ENCODE assay signal across 5 cellular contexts in the genomic region with DNA sequence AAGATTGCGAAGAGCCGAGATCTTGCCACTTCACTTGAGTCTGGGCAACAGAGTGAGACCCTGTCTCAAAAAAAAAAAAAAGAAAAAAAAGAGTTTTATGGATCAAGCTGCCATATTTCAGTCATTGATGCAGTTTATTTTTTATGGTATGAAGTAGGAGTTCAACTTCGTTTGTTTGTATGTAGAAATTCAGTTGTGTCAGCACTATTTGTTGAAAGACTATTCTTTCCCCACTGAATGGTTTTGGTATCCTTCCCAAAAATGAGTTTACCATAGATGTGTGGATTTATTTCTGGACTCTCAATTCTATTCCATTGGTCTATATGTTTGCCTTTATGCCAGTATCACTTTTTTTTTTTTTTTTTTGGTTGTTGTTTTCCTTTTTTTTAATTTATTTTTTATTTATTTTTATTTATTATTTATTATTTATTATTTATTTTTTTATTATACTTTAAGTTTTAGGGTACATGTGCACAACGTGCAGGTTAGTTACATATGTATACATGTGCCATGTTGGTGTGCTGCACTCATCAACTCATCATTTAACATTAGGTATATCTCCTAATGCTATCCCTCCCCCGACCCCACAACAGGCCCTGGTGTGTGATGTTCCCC. TPM values are rescaled to one million over a fixed set of nuclear protein-coding genes. Genes with fewer than 3 reads are reported as not detected.
DNase-seq lines count a peak whose midpoint lies in the region; ATAC-seq, FAIRE-seq and TF ChIP-seq lines count a peak whose summit lies in the region.
"Not testable (repeated sequence)": the region's sequence is repeated elsewhere in the genome, so short reads cannot be mapped to it uniquely, and the experiment has no call there.

No MANE protein-coding gene starts in this region.

- not testable (repeated sequence) for TF ChIP-seq CTCF in A549 (IDR thresholded peaks at IDR 0.05); WTC11 (IDR thresholded peaks at IDR 0.05); progenitor cell of endocrine pancreas (IDR thresholded peaks at IDR 0.05; ENCODE audit: unreplicated experiment)

- H3K27ac Mint-ChIP-seq in WTC11: not testable (repeated sequence)
- peak overlapping the region; percentile 18 for H3K27ac Mint-ChIP-seq in central memory CD8-positive, alpha-beta T cell (ENCODE audit: low read depth)
- peak overlapping the region; percentile 84 for H3K27ac Mint-ChIP-seq in progenitor cell of endocrine pancreas

- WGBS in A549 (ENCODE audit: missing lambda C conversion rate): 76% methylated on average over 5 of the region's 5 CpGs

- TF ChIP-seq POLR2A in A549 (IDR thresholded peaks at IDR 0.05; ENCODE audit: low read length): not testable (repeated sequence)

- H3K9me3 ChIP-seq in A549: not testable (repeated sequence)

- H3K4me3 ChIP-seq in A549: not testable (repeated sequence)

- H3K4me2 ChIP-seq in A549: not testable (repeated sequence)

- not testable (repeated sequence) for DNase-seq in A549 (ENCODE audit: low read depth in 1 of 2, low spot score in 1 of 2); WTC11 (ENCODE audit: low spot score); central memory CD8-positive, alpha-beta T cell (ENCODE audit: low spot score in 2 of 2); frontal cortex (ENCODE audit: low spot score in 2 of 2); progenitor cell of endocrine pancreas (ENCODE audit: low spot score, unreplicated experiment)

- peaks cover 28% of the 10 kb centered on the region for H3K9me3 Mint-ChIP-seq in WTC11
- not testable (repeated sequence) for H3K9me3 Mint-ChIP-seq in central memory CD8-positive, alpha-beta T cell; progenitor cell of endocrine pancreas (ENCODE audit: low read depth)

- not testable (repeated sequence) for H3K4me3 Mint-ChIP-seq in WTC11; central memory CD8-positive, alpha-beta T cell; progenitor cell of endocrine pancreas (ENCODE audit: low read depth)

- H3K36me3 Mint-ChIP-seq in WTC11 (peaks cover 49% of the 10 kb centered on the region), progenitor cell of endocrine pancreas (ENCODE audit: insufficient read depth) (peaks cover 54% of the 10 kb centered on the region)
- peaks cover 36% of the 10 kb centered on the region for H3K36me3 Mint-ChIP-seq in central memory CD8-positive, alpha-beta T cell (ENCODE audit: insufficient read depth)

- not testable (repeated sequence) for H3K27ac ChIP-seq in A549

- H3K4me1 ChIP-seq in A549: not testable (repeated sequence)

- not testable (repeated sequence) for TF ChIP-seq EP300 in A549 (IDR thresholded peaks at IDR 0.05)

- H3K27me3 Mint-ChIP-seq in WTC11 (ENCODE audit: low read depth); central memory CD8-positive, alpha-beta T cell; progenitor cell of endocrine pancreas: not testable (repeated sequence)

- not testable (repeated sequence) for ATAC-seq in A549; WTC11; central memory CD8-positive, alpha-beta T cell (replicated peaks; ENCODE audit: extremely low read depth, poor library complexity, severe bottlenecking)

- FAIRE-seq in A549 (lab: Jason Lieb, UNC): not testable (repeated sequence)
- FAIRE-seq in frontal cortex (lab: Jason Lieb, UNC): peak; percentile 3

- POLR2A ChIA-PET in A549 (lab: Yijun Ruan, JAX); WTC11 (lab: Charles Lee): not testable (repeated sequence)

- CTCF ChIA-PET in A549 (lab: Yijun Ruan, JAX); WTC11 (lab: Charles Lee): not testable (repeated sequence)

- H3K4me1 Mint-ChIP-seq in WTC11; central memory CD8-positive, alpha-beta T cell; progenitor cell of endocrine pancreas (ENCODE audit: low read depth): not testable (repeated sequence)

- not testable (repeated sequence) for TF ChIP-seq RAD21 in A549 (conservative IDR thresholded peaks at IDR 0.05 in 1 of 2, IDR thresholded peaks at IDR 0.05 in 1 of 2)

TF ChIP-seq in A549, 52 proteins besides CTCF, POLR2A, EP300 and RAD21:
- peak; percentile 93 for TF ChIP-seq MAFK (IDR thresholded peaks at IDR 0.05; ENCODE audit: partially characterized antibody)

TF ChIP-seq in WTC11, 78 proteins besides CTCF, POLR2A, EP300 and RAD21:
- peak; percentile 93 for TF ChIP-seq HMGA2 (CRISPR knock-in tag; IDR thresholded peaks at IDR 0.05)

RNA-seq across cellular contexts. Expression of gene GOSR1, which starts 18.3 kb away (rescaled TPM):
- polyA plus RNA-seq in A549 (2011; rRNA removed) (46.1 and 49.6 TPM in 2 replicates), A549 (2017; fragmentation: RNase III; extraction: RNeasy Plus Mini Kit Qiagen cat#74134 plus additional on column Dnase treatment) (45.1 to 55.4 TPM (median 48.8 TPM) in 3 replicates)
- 10.9 and 14.3 TPM in 2 replicates for polyA plus RNA-seq in A549 (2012; cell fraction: cytosol; rRNA removed)
- 15.4 and 17.7 TPM in 2 replicates for polyA plus RNA-seq in A549 (2012; cell fraction: nucleus; rRNA removed)
- polyA minus RNA-seq in A549 (2011; rRNA and poly(A)+ RNA removed): 41.5 and 51.0 TPM in 2 replicates
- total RNA-seq in WTC11 (2021) (37.4 to 41.1 TPM (median 39.3 TPM) in 3 replicates), frontal cortex (28.5 TPM), progenitor cell of endocrine pancreas (59.6 and 64.9 TPM in 2 replicates)
